15 cellular contexts compared by ENCODE assay signal in the genomic region with DNA sequence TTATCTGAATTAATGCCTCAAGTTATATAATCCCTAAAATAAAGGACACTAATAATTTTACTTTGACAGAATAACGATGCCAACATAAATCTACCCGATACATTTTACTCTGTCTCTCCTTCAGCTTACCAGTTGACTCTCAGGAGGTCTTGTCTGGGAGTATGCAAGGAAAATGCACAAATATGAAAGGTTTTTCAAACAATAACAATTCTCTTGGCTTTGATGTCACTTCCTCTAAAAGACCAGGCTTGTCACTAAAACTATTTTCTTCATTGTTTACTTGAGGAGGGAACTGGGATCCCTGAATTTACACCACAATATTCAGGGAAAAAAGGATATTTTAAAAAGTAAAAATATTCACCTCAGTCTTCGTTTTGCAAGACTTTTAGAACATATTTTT.
"Had no signal": no experiment of that assay in that cellular context is flagged by ENCODE, and none has a peak within 500 bp of the region (broad histone marks: within the 10 kb centered on the region; RNA-seq: fewer than 3 reads in every experiment).

No MANE protein-coding gene starts in this region.

- H3K27ac ChIP-seq: right lobe of liver had no signal

- H3K27me3 Mint-ChIP-seq: activated naive CD8-positive, alpha-beta T cell treated with anti-CD3 and anti-CD28 coated beads, Interleukin-2, amount 10 ng/mL, durations not matched to agents 7 days and 5 days; progenitor cell of endocrine pancreas; stimulated activated naive CD8-positive, alpha-beta T cell treated with anti-CD3 and anti-CD28 coated beads, Interleukin-15, amount 100 ng/mL, for 72 hours; T-helper 17 cell had no signal

- DNase-seq: activated CD4-positive, alpha-beta T cell treated with anti-CD3 and anti-CD28 coated beads for 4 hours; activated naive CD4-positive, alpha-beta T cell; activated naive CD8-positive, alpha-beta T cell treated with anti-CD3 and anti-CD28 coated beads, Interleukin-2, amount 10 ng/mL, durations not matched to agents 7 days and 5 days; activated T-cell treated with anti-CD3 and anti-CD28 coated beads for 4 hours; anterior cingulate cortex; esophagus squamous epithelium; foreskin fibroblast; glutamatergic neuron; kidney glomerular epithelial cell; right lobe of liver; stimulated activated naive CD8-positive, alpha-beta T cell treated with anti-CD3 and anti-CD28 coated beads, Interleukin-15, amount 100 ng/mL, for 72 hours; T-helper 17 cell had no signal

- H3K4me1 ChIP-seq: right lobe of liver had no signal

- H3K9me3 Mint-ChIP-seq: activated naive CD8-positive, alpha-beta T cell treated with anti-CD3 and anti-CD28 coated beads, Interleukin-2, amount 10 ng/mL, durations not matched to agents 7 days and 5 days; mesothelial cell of epicardium; stimulated activated naive CD8-positive, alpha-beta T cell treated with anti-CD3 and anti-CD28 coated beads, Interleukin-15, amount 100 ng/mL, for 72 hours had no signal

- H3K4me1 Mint-ChIP-seq: mesothelial cell of epicardium; stimulated activated naive CD8-positive, alpha-beta T cell treated with anti-CD3 and anti-CD28 coated beads, Interleukin-15, amount 100 ng/mL, for 72 hours had no signal

- H3K27ac Mint-ChIP-seq: activated naive CD8-positive, alpha-beta T cell treated with anti-CD3 and anti-CD28 coated beads, Interleukin-2, amount 10 ng/mL, durations not matched to agents 7 days and 5 days; progenitor cell of endocrine pancreas had no signal

- H3K4me3 Mint-ChIP-seq: activated naive CD8-positive, alpha-beta T cell treated with anti-CD3 and anti-CD28 coated beads, Interleukin-2, amount 10 ng/mL, durations not matched to agents 7 days and 5 days; mesothelial cell of epicardium; stimulated activated naive CD8-positive, alpha-beta T cell treated with anti-CD3 and anti-CD28 coated beads, Interleukin-15, amount 100 ng/mL, for 72 hours; T-helper 17 cell had no signal

- ATAC-seq: right lobe of liver; stimulated activated naive CD8-positive, alpha-beta T cell treated with anti-CD3 and anti-CD28 coated beads, Interleukin-15, amount 100 ng/mL, for 72 hours; T-helper 17 cell had no signal

- H3K9me3 ChIP-seq: esophagus squamous epithelium, right lobe of liver had no signal

- H3K27me3 ChIP-seq: esophagus squamous epithelium, right lobe of liver had no signal

- H3K4me3 ChIP-seq: lung, right lobe of liver had no signal
